In the genomic region with DNA sequence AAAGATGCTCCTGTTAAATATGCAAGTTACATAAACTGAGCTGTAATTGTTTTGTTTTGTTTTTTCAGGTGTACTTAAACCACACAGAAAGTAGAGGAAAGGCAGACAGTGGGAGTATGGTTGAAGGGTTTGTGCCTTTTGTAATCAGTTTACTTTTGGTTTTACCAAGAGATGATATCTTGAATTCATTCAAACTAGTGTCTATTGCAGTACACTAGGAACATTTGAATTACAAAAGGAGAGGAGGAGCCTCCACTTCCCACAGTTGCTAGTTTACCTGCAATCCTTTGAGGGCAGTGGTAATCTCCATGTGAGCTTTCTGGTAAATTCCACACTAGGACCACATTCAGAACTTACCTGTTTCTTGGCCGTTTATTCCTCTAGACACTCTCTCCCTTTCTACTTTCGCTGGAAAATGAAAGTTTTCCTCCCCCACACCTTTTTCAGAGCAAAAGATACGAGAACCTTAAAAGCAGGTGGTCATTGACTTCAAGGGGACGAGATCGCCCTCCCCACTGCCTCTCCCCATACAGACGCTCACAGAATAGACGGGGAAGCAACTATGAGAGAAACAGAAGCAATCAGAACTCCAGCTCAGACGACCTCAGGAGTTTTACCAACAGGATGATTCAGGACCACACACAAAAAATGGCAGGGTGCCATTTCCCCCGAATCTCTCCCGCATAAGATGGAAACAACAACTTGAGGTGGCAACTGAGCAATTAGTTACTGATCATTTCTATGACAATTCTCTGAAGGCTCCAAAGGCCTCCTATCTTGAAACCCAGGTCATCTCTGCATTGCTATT, we compare ENCODE assay signal across 13 cellular contexts. TPM values are rescaled to one million over a fixed set of nuclear protein-coding genes. Genes with fewer than 3 reads are reported as not detected.
DNase-seq lines count a peak whose midpoint lies in the region; ATAC-seq, FAIRE-seq and TF ChIP-seq lines count a peak whose summit lies in the region.
"Had no signal": no experiment of that assay in that cellular context is flagged by ENCODE, and none has a peak within 500 bp of the region (broad histone marks: within the 10 kb centered on the region; RNA-seq: fewer than 3 reads in every experiment).

No MANE protein-coding gene starts in this region.

- CTCF ChIA-PET in PC-3 (lab: Charles Lee) = no interaction called here

- BruUV-seq in PC-3 (replicated peaks; lab: Mats Ljungman, UMichigan) = no TSS peak

- peaks cover 5% of the 10 kb centered on the region for H3F3A ChIP-seq in PC-3 (ENCODE audit: low read length, unreplicated experiment)

- no peaks in the 10 kb centered on the region for H3K9me3 ChIP-seq in PC-3 (ENCODE audit: low read length)
- H3K9me3 ChIP-seq: right atrium auricular region had no signal

- peak overlapping the region; percentile 97 for H3K4me2 ChIP-seq in PC-3 (ENCODE audit: low read length)

- H3K79me2 ChIP-seq in PC-3 (ENCODE audit: low read length) = peaks cover 63% of the 10 kb centered on the region

- H3K9ac ChIP-seq in PC-3 (ENCODE audit: low read length) = peak overlapping the region; percentile 97

- no peaks in the 10 kb centered on the region for H3K9me2 ChIP-seq in PC-3 (replicated peaks; ENCODE audit: low read length)

- H3K4me3 ChIP-seq in PC-3 (ENCODE audit: low read length) = peak overlapping the region; percentile 87
- H3K4me3 ChIP-seq in retinal pigment epithelial cell (ENCODE audit: low read length) = peak overlapping the region; percentile 83
- H3K4me3 ChIP-seq: right atrium auricular region had no signal

- H3K27ac ChIP-seq in PC-3 (ENCODE audit: low read length) (peak overlapping the region; percentile 61), epithelial cell of prostate (peak overlapping the region; percentile 97)
- H3K27ac ChIP-seq: right atrium auricular region had no signal

- no peaks in the 10 kb centered on the region for H4K20me1 ChIP-seq in PC-3 (ENCODE audit: low read length)

- no peak overlapping the region for H2AFZ ChIP-seq in PC-3 (ENCODE audit: low read length)

- H3K4me1 ChIP-seq in PC-3 (ENCODE audit: insufficient read depth, low read length) = peaks cover 59% of the 10 kb centered on the region

- FAIRE-seq in urothelium cell line (lab: Jason Lieb, UNC) = no peak
- FAIRE-seq: A204.1 had no signal

- H3K36me3 ChIP-seq in PC-3 (ENCODE audit: low read depth, low read length) = no peaks in the 10 kb centered on the region
- H3K36me3 ChIP-seq: right atrium auricular region had no signal

- H3K27me3 ChIP-seq in PC-3 (ENCODE audit: low read length) = no peaks in the 10 kb centered on the region
- H3K27me3 ChIP-seq: right atrium auricular region had no signal

- POLR2A ChIA-PET in PC-3 (lab: Charles Lee; ENCODE audit: unreplicated experiment) = no interaction called here

- intact Hi-C loops in PC-3 (cut with micrococcal nuclease) = loop anchor here (10.0 kb wide), 1 partner anchor 52 kb away; no protein-coding TSS in a partner anchor

- no peak for TF ChIP-seq CTCF in PC-3 (conservative IDR thresholded peaks at IDR 0.05; ENCODE audit: low read depth, low read length)
- TF ChIP-seq CTCF in retinal pigment epithelial cell (conservative IDR thresholded peaks at IDR 0.05; ENCODE audit: low read depth, low read length) = no peak

- peak; percentile 27 for DNase-seq in NCI-H510A treated with DMSO at 0.1 percent for 48 hours (lab: John Stamatoyannopoulos, UW)
- no peak for DNase-seq in NCI-H510A (lab: John Stamatoyannopoulos, UW)
- peak; percentile 51 for DNase-seq in PC-3
- no peak for DNase-seq in epithelial cell of prostate (ENCODE audit: low read depth, low spot score)
- no peak for DNase-seq in retinal pigment epithelial cell (ENCODE audit: low read depth)
- no peak for DNase-seq in SIG-M5 (lab: John Stamatoyannopoulos, UW)
- DNase-seq in urothelium cell line (ENCODE audit: low spot score) = no peak
- no peak for DNase-seq in GOT3 (lab: John Stamatoyannopoulos, UW)
- DNase-seq: anterior cingulate cortex; NCI-H748 treated with DMSO at 0.1 percent for 48 hours; stimulated activated naive CD4-positive, alpha-beta T cell treated with Interleukin-2 at 50 U/mL for 16 hours had no signal

- no peak for ATAC-seq in PC-3

RNA-seq across cellular contexts. Expression of a gene that starts 3.3 kb away (rescaled TPM):
- 34.7 and 47.6 TPM in 2 replicates for total RNA-seq in PC-3 (2014; rRNA removed)

Comparison
In these comparisons a context has a peak if more than half of its experiments do, and no peak if none do; other contexts are left out.
1. DNase-seq: peak in NCI-H510A treated with DMSO at 0.1 percent for 48 hours (single experiment) and PC-3 (single experiment); none in NCI-H510A (single experiment), epithelial cell of prostate (single experiment), retinal pigment epithelial cell (single experiment), SIG-M5 (single experiment), urothelium cell line (single experiment) and GOT3 (single experiment).